In genomic region chr21:40505681-40506080, GRCh38 we compare ENCODE assay signal across 8 cellular contexts.
"Had no signal": no experiment of that assay in that cellular context is flagged by ENCODE, and none has a peak within 500 bp of the region (broad histone marks: within the 10 kb centered on the region; RNA-seq: fewer than 3 reads in every experiment).

No MANE protein-coding gene starts in this region.

- H3K4me2 ChIP-seq: GM23338 had no signal

- H3K27ac Mint-ChIP-seq: GM23338, H9 had no signal

- H3K4me3 ChIP-seq: GM23338, K562 had no signal

- DNase-seq: H9, HCEC 1CT, IMR-90 had no signal

- H2AFZ ChIP-seq: GM23338 had no signal

- H3K4me1 Mint-ChIP-seq: GM23338, H9 had no signal

- H3K4me3 Mint-ChIP-seq: GM23338, H9 had no signal

- FAIRE-seq: H1, H54, HTR-8/SVneo, K562 had no signal
